Comparison of ENCODE assay signal across 8 cellular contexts in the genomic region with DNA sequence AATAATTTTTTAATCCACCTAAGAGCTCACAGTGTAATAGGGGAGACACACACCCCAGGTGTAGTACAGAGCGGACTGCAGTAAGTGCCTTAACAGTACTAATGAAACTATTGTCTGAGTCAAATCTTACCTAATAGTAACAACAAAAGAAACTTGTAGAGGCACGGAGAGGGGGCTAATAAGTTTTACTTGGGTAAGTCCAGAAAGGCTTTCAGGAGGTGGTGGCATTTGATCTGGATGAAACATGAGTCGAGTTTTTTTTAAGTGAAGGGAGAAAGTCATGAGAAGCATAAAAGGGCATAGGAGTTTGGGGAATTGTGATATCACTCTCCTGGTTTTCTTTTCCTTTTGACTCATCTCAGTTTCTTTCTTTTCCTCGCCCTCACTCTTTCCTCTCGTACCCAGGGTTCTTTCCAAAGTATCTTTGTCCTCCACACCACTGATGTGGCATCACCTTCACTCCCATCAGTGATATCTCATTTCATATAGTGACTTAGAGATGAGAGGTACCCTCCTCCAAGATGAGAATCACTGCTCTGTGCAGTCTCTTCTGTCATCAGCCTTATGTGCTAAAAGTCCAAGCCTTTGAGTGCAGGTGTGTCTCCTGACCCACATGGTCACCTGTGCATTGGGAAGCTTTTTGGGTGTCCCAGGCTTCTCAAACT. TPM values are rescaled to one million over a fixed set of nuclear protein-coding genes. Genes with fewer than 3 reads are reported as not detected.
DNase-seq lines count a peak whose midpoint lies in the region; ATAC-seq and TF ChIP-seq lines count a peak whose summit lies in the region.

No MANE protein-coding gene starts in this region.

- peaks cover 36% of the 10 kb centered on the region for H3K4me1 Mint-ChIP-seq in activated naive CD8-positive, alpha-beta T cell treated with anti-CD3 and anti-CD28 coated beads, Interleukin-2, amount 50 U/mL, for 24 hours
- peaks cover 25% of the 10 kb centered on the region for H3K4me1 Mint-ChIP-seq in mesothelial cell of epicardium

- DNase-seq in AG04450 (ENCODE audit: low read depth, low spot score) (no peak), mesothelial cell of epicardium (ENCODE audit: low spot score in 2 of 2, unreplicated experiment in 2 of 2) (no peak), NCI-H2196 treated with DMSO at 0.1 percent for 48 hours (lab: John Stamatoyannopoulos, UW; ENCODE audit: unreplicated experiment) (no peak), prostate gland (ENCODE audit: low spot score) (no peak), LoVo (ENCODE audit: low spot score) (no peak), nucleus accumbens (lab: John Stamatoyannopoulos, UW) (no peak)
- no peak for DNase-seq in activated naive CD8-positive, alpha-beta T cell treated with anti-CD3 and anti-CD28 coated beads, Interleukin-2, amount 50 U/mL, for 24 hours

- no peak for TF ChIP-seq POLR2A in prostate gland (IDR thresholded peaks at IDR 0.05)

- H3K27ac Mint-ChIP-seq in activated naive CD8-positive, alpha-beta T cell treated with anti-CD3 and anti-CD28 coated beads, Interleukin-2, amount 50 U/mL, for 24 hours, result peak overlapping the region; percentile 87
- H3K27ac Mint-ChIP-seq in mesothelial cell of epicardium, result peak overlapping the region; percentile 98

- H3K4me1 ChIP-seq in prostate gland (replicated peaks), result no peaks in the 10 kb centered on the region

- peaks cover 4% of the 10 kb centered on the region for H3K9me3 Mint-ChIP-seq in activated naive CD8-positive, alpha-beta T cell treated with anti-CD3 and anti-CD28 coated beads, Interleukin-2, amount 50 U/mL, for 24 hours
- H3K9me3 Mint-ChIP-seq in mesothelial cell of epicardium, result peaks cover 20% of the 10 kb centered on the region

- peak overlapping the region; percentile 83 for H3K4me3 ChIP-seq in AG04450 (ENCODE audit: low read depth, low read length)
- H3K4me3 ChIP-seq in prostate gland, result no peak overlapping the region

- no peaks in the 10 kb centered on the region for H3K36me3 ChIP-seq in prostate gland

- H3K9me3 ChIP-seq in AG04450 (ENCODE audit: control insufficient read depth, insufficient read depth, low read length), result peaks cover 17% of the 10 kb centered on the region
- H3K9me3 ChIP-seq in prostate gland, result no peaks in the 10 kb centered on the region

- peak; percentile 62 for ATAC-seq in GM19351 (IDR thresholded peaks at IDR 0.05; ENCODE audit: unreplicated experiment)
- ATAC-seq in activated naive CD8-positive, alpha-beta T cell treated with anti-CD3 and anti-CD28 coated beads, Interleukin-2, amount 50 U/mL, for 24 hours, result peak; percentile 78

- H3K36me3 Mint-ChIP-seq in activated naive CD8-positive, alpha-beta T cell treated with anti-CD3 and anti-CD28 coated beads, Interleukin-2, amount 50 U/mL, for 24 hours (ENCODE audit: low read depth), result peaks cover 40% of the 10 kb centered on the region
- peaks cover 42% of the 10 kb centered on the region for H3K36me3 Mint-ChIP-seq in mesothelial cell of epicardium

- no peak overlapping the region for H3K27ac ChIP-seq in AG04450 (ENCODE audit: low read depth, low read length)
- H3K27ac ChIP-seq in prostate gland, result peak overlapping the region in 1 of 2 donors; percentile 98

- intact Hi-C loops in prostate gland (cut with DNase I), result loop anchor here (10.0 kb wide), 1 partner anchor 810 kb away; the partner anchor contains the start of gene UBE2D2

- H3K4me3 Mint-ChIP-seq in activated naive CD8-positive, alpha-beta T cell treated with anti-CD3 and anti-CD28 coated beads, Interleukin-2, amount 50 U/mL, for 24 hours, result peak overlapping the region; percentile 92
- H3K4me3 Mint-ChIP-seq in mesothelial cell of epicardium, result peak overlapping the region; percentile 87

- WGBS in prostate gland, result 87% methylated on average over 5 of the region's 5 CpGs

- TF ChIP-seq CTCF in AG04450 (IDR thresholded peaks at IDR 0.05; ENCODE audit: low read depth, low read length) (no peak), mesothelial cell of epicardium (IDR thresholded peaks at IDR 0.05; ENCODE audit: unreplicated experiment) (no peak), prostate gland (IDR thresholded peaks at IDR 0.05) (no peak)

- POLR2A ChIA-PET in AG04450 (lab: Yijun Ruan, JAX), result interaction anchor here (1.3 kb wide), 1 partner anchor 507 kb away, joined by 4 read pairs; no protein-coding TSS in a partner anchor

- peaks cover 42% of the 10 kb centered on the region for H3K27me3 Mint-ChIP-seq in activated naive CD8-positive, alpha-beta T cell treated with anti-CD3 and anti-CD28 coated beads, Interleukin-2, amount 50 U/mL, for 24 hours
- no peaks in the 10 kb centered on the region for H3K27me3 Mint-ChIP-seq in mesothelial cell of epicardium (ENCODE audit: low read depth)

- CTCF ChIA-PET in AG04450 (lab: Charles Lee), result interaction anchor here (0.7 kb wide), 1 partner anchor 71 kb away, joined by 5 read pairs; no protein-coding TSS in a partner anchor

- H3K27me3 ChIP-seq in AG04450 (ENCODE audit: control insufficient read depth, insufficient read depth, low read length) (peaks cover 3% of the 10 kb centered on the region), prostate gland (replicated peaks; ENCODE audit: insufficient read depth) (no peaks in the 10 kb centered on the region)

RNA-seq across cellular contexts. Expression of gene CTNNA1, which starts 2.0 kb away (rescaled TPM):
- 140 and 207 TPM in 2 replicates for polyA plus RNA-seq in AG04450 (2011; rRNA removed)
- 203 and 258 TPM in 2 replicates for polyA minus RNA-seq in AG04450 (2011; rRNA and poly(A)+ RNA removed)
- 397 to 427 TPM (median 416 TPM) in 3 replicates for total RNA-seq in mesothelial cell of epicardium
- 100 to 1,000 TPM; 210 to 212 TPM for total RNA-seq in prostate gland
